In genomic region chr10:625335-625699, GRCh38 we compare ENCODE assay signal across 10 cellular contexts.
DNase-seq lines count a peak whose midpoint lies in the region; ATAC-seq and TF ChIP-seq lines count a peak whose summit lies in the region.
"Had no signal": no experiment of that assay in that cellular context is flagged by ENCODE, and none has a peak within 500 bp of the region (broad histone marks: within the 10 kb centered on the region; RNA-seq: fewer than 3 reads in every experiment).

No MANE protein-coding gene starts in this region.

- in situ Hi-C loops in GM23248 (cut with MboI): no loop called here
- in situ Hi-C loops in brain microvascular endothelial cell (cut with HindIII; ENCODE audit: low pct_ligation_motif_present, low sequenced_read_pairs): no loop called here

- H3K9me3 ChIP-seq in GM23248 (ENCODE audit: low read depth): no peaks in the 10 kb centered on the region

- intact Hi-C loops in sciatic nerve (cut with DNase I): loop anchor here (1.0 kb wide), 1 partner anchor 64 kb away; the partner anchor contains the start of gene DIP2C

- peak overlapping the region; percentile 76 for H3K9ac ChIP-seq in GM23248

- H2AFZ ChIP-seq in GM23248: peak overlapping the region; percentile 43; the same call in 1 of the 2 replicates

- H3K36me3 ChIP-seq in GM23248 (ENCODE audit: low read depth) (no peaks in the 10 kb centered on the region; the same call in 1 of the 2 replicates), brain microvascular endothelial cell (replicated peaks) (no peaks in the 10 kb centered on the region)

- DNase-seq in GM23248 (no peak), brain microvascular endothelial cell (peak; percentile 43), left lobe of liver (ENCODE audit: low spot score) (no peak), sciatic nerve (ENCODE audit: low spot score) (no peak), NCI-H2196 treated with DMSO at 0.1 percent for 48 hours (lab: John Stamatoyannopoulos, UW; ENCODE audit: unreplicated experiment) (no peak), COLO829 (ENCODE audit: low spot score) (no peak), DMS114 treated with DMSO at 0.1 percent for 48 hours (lab: John Stamatoyannopoulos, UW; ENCODE audit: unreplicated experiment) (no peak), putamen (ENCODE audit: low spot score) (no peak)
- DNase-seq: small intestine; stimulated activated naive CD8-positive, alpha-beta T cell treated with anti-CD3 and anti-CD28 coated beads, Interleukin-15, amount 100 ng/mL, for 72 hours had no signal

- H4K20me1 ChIP-seq in GM23248 (ENCODE audit: insufficient read depth): no peaks in the 10 kb centered on the region

- H3K27ac ChIP-seq in GM23248 (peak overlapping the region; percentile 81), brain microvascular endothelial cell (peak overlapping the region; percentile 94)

- no peaks in the 10 kb centered on the region for H3F3A ChIP-seq in GM23248 (ENCODE audit: insufficient read depth)

- H3K4me3 ChIP-seq in GM23248 (peak overlapping the region; percentile 51), brain microvascular endothelial cell (ENCODE audit: low read depth, low read length) (peak overlapping the region; percentile 12)

- H3K4me1 ChIP-seq in GM23248 (ENCODE audit: insufficient read depth): peaks cover 15% of the 10 kb centered on the region; the same call in 1 of the 2 replicates

- peaks cover 97% of the 10 kb centered on the region for H3K79me2 ChIP-seq in GM23248 (ENCODE audit: insufficient read depth)

- TF ChIP-seq CTCF in brain microvascular endothelial cell (IDR thresholded peaks at IDR 0.05; ENCODE audit: low read depth, low read length, missing control alignments): no peak

- WGBS in GM23248 (ENCODE audit: low coverage in 1 of 2, low lambda C conversion rate in 2 of 2, missing lambda C conversion rate in 2 of 2), 2 experiments: 54% methylated on average over 17 of the region's 17 CpGs

- H3K4me2 ChIP-seq in GM23248 (ENCODE audit: unreplicated experiment): peak overlapping the region; percentile 54

- H3K9me2 ChIP-seq in GM23248 (ENCODE audit: insufficient read depth): no peaks in the 10 kb centered on the region

- H3K27me3 ChIP-seq in GM23248 (replicated peaks; ENCODE audit: insufficient read depth) (no peaks in the 10 kb centered on the region), brain microvascular endothelial cell (replicated peaks) (no peaks in the 10 kb centered on the region)

- peak; percentile 69 for ATAC-seq in left lobe of liver
- peak; percentile 71 for ATAC-seq in sciatic nerve
- ATAC-seq: stimulated activated naive CD8-positive, alpha-beta T cell treated with anti-CD3 and anti-CD28 coated beads, Interleukin-15, amount 100 ng/mL, for 72 hours had no signal
